10 cellular contexts compared by ENCODE assay signal in the genomic region with DNA sequence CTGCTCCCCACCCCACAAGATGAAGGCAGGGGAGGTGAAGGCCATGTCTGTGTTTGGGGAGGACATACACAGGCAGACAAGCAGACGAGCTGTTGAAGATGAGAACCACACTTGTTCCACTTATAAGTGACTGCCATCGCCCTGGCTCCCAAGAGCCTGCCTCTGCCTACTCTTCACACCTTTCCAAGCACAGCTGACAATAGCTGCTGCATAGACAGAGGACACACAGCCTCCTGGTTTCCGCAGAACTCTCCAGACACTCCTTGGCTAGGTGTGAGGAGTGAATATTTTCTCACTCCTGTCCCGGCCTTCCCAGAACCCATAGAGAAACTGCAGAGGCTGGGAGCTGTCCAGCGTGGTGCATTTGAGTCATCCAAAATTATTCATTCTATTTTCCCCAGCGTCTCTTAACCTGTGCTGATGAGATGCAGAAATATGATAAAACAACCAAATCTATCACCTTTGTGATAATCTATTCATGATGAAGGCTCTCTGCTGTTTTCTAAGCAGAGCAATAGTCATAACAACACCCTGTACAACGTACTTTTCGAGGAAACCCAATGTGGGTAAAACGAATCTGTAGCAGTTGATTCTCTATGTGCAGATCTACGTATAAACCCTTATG. TPM values are rescaled to one million over a fixed set of nuclear protein-coding genes. Genes with fewer than 3 reads are reported as not detected.
A peak's percentile ranks its signal among the peaks of the same experiment; 100 is the strongest.
DNase-seq lines count a peak whose midpoint lies in the region; ATAC-seq and TF ChIP-seq lines count a peak whose summit lies in the region.
"Had no signal": no experiment of that assay in that cellular context is flagged by ENCODE, and none has a peak within 500 bp of the region (broad histone marks: within the 10 kb centered on the region; RNA-seq: fewer than 3 reads in every experiment).

No MANE protein-coding gene starts in this region.

- H3K4me3 Mint-ChIP-seq in activated CD4-positive, alpha-beta T cell treated with anti-CD3 and anti-CD28 coated beads for 36 hours = no peak overlapping the region
- no peak overlapping the region for H3K4me3 Mint-ChIP-seq in activated CD4-positive, alpha-beta T cell treated with anti-CD3 and anti-CD28 coated beads, Interleukin-2, amount 10 ng/mL, durations not matched to agents 7 days and 5 days

- H3K27me3 Mint-ChIP-seq in activated CD4-positive, alpha-beta T cell treated with anti-CD3 and anti-CD28 coated beads for 36 hours = no peaks in the 10 kb centered on the region
- no peaks in the 10 kb centered on the region for H3K27me3 Mint-ChIP-seq in activated CD4-positive, alpha-beta T cell treated with anti-CD3 and anti-CD28 coated beads, Interleukin-2, amount 10 ng/mL, durations not matched to agents 7 days and 5 days

- no peak overlapping the region for H3K4me3 ChIP-seq in brain microvascular endothelial cell (ENCODE audit: low read depth, low read length)

- TF ChIP-seq CTCF in brain microvascular endothelial cell (IDR thresholded peaks at IDR 0.05; ENCODE audit: low read depth, low read length, missing control alignments) = peak; percentile 1

- no peaks in the 10 kb centered on the region for H3K9me3 Mint-ChIP-seq in activated CD4-positive, alpha-beta T cell treated with anti-CD3 and anti-CD28 coated beads for 36 hours (ENCODE audit: low read depth)
- no peaks in the 10 kb centered on the region for H3K9me3 Mint-ChIP-seq in activated CD4-positive, alpha-beta T cell treated with anti-CD3 and anti-CD28 coated beads, Interleukin-2, amount 10 ng/mL, durations not matched to agents 7 days and 5 days

- H3K27ac Mint-ChIP-seq in activated CD4-positive, alpha-beta T cell treated with anti-CD3 and anti-CD28 coated beads for 36 hours = peak overlapping the region; percentile 66
- no peak overlapping the region for H3K27ac Mint-ChIP-seq in activated CD4-positive, alpha-beta T cell treated with anti-CD3 and anti-CD28 coated beads, Interleukin-2, amount 10 ng/mL, durations not matched to agents 7 days and 5 days

- POLR2A ChIA-PET in activated CD4-positive, alpha-beta T cell treated with anti-CD3 and anti-CD28 coated beads for 36 hours (lab: Charles Lee) = interaction anchor here (1.4 kb wide), 1 partner anchor 22 kb away, joined by 4 read pairs; no protein-coding TSS in a partner anchor
- POLR2A ChIA-PET in activated CD4-positive, alpha-beta T cell treated with anti-CD3 and anti-CD28 coated beads, Interleukin-2, amount 10 ng/mL, durations not matched to agents 7 days and 5 days (lab: Charles Lee) = no interaction called here

- CTCF ChIA-PET in activated CD4-positive, alpha-beta T cell treated with anti-CD3 and anti-CD28 coated beads for 36 hours (lab: Charles Lee) = interaction anchor here (0.8 to 2.7 kb wide), 3 partner anchors 15 to 213 kb away, joined by 3 to 15 read pairs (median 11); no protein-coding TSS in a partner anchor
- CTCF ChIA-PET in activated CD4-positive, alpha-beta T cell treated with anti-CD3 and anti-CD28 coated beads, Interleukin-2, amount 10 ng/mL, durations not matched to agents 7 days and 5 days (lab: Charles Lee) = interaction anchor here (1.0 to 1.7 kb wide), 5 partner anchors 10 to 213 kb away, joined by 3 to 6 read pairs (median 4); no protein-coding TSS in a partner anchor

- H3K27me3 ChIP-seq in brain microvascular endothelial cell (replicated peaks) = no peaks in the 10 kb centered on the region

- in situ Hi-C loops in brain microvascular endothelial cell (cut with HindIII; ENCODE audit: low pct_ligation_motif_present, low sequenced_read_pairs) = no loop called here

- peaks cover 7% of the 10 kb centered on the region for H3K36me3 ChIP-seq in brain microvascular endothelial cell (replicated peaks)

- no peak overlapping the region for H3K27ac ChIP-seq in brain microvascular endothelial cell

- peaks cover 31% of the 10 kb centered on the region for H3K36me3 Mint-ChIP-seq in activated CD4-positive, alpha-beta T cell treated with anti-CD3 and anti-CD28 coated beads for 36 hours (ENCODE audit: low read depth)
- H3K36me3 Mint-ChIP-seq in activated CD4-positive, alpha-beta T cell treated with anti-CD3 and anti-CD28 coated beads, Interleukin-2, amount 10 ng/mL, durations not matched to agents 7 days and 5 days (ENCODE audit: low read depth) = peaks cover 17% of the 10 kb centered on the region

- intact Hi-C loops in activated CD4-positive, alpha-beta T cell treated with anti-CD3 and anti-CD28 coated beads for 36 hours (cut with DNase I, micrococcal nuclease) = loop anchor here (2.0 to 5.0 kb wide), 2 partner anchors 17 to 47 kb away; no protein-coding TSS in a partner anchor

- peaks cover 68% of the 10 kb centered on the region for H3K4me1 Mint-ChIP-seq in activated CD4-positive, alpha-beta T cell treated with anti-CD3 and anti-CD28 coated beads for 36 hours
- peaks cover 56% of the 10 kb centered on the region for H3K4me1 Mint-ChIP-seq in activated CD4-positive, alpha-beta T cell treated with anti-CD3 and anti-CD28 coated beads, Interleukin-2, amount 10 ng/mL, durations not matched to agents 7 days and 5 days

- DNase-seq in activated CD4-positive, alpha-beta T cell treated with anti-CD3 and anti-CD28 coated beads for 36 hours = no peak
- no peak for DNase-seq in activated CD4-positive, alpha-beta T cell treated with anti-CD3 and anti-CD28 coated beads, Interleukin-2, amount 10 ng/mL, durations not matched to agents 7 days and 5 days
- DNase-seq in brain microvascular endothelial cell = no peak
- peak; percentile 63 for DNase-seq in iris pigment epithelial cell (ENCODE audit: low read depth)
- DNase-seq in stimulated activated naive CD8-positive, alpha-beta T cell treated with anti-CD3 and anti-CD28 coated beads, Interleukin-15, Interleukin-2, amounts not matched to agents 100 U/mL and 50 U/mL, for 24 hours = no peak
- no peak for DNase-seq in mucosa of gallbladder (ENCODE audit: low spot score)
- DNase-seq in GM19240 (ENCODE audit: insufficient read length, low spot score) = no peak
- DNase-seq: NCI-H1105 had no signal

- peak; percentile 40 for ATAC-seq in activated CD4-positive, alpha-beta T cell treated with anti-CD3 and anti-CD28 coated beads for 36 hours
- ATAC-seq in stimulated activated naive CD8-positive, alpha-beta T cell treated with anti-CD3 and anti-CD28 coated beads, Interleukin-15, Interleukin-2, amounts not matched to agents 100 U/mL and 50 U/mL, for 24 hours = peak; percentile 34
- no peak for ATAC-seq in HG02981 (IDR thresholded peaks at IDR 0.05; ENCODE audit: unreplicated experiment)
- ATAC-seq: Panc1 had no signal

RNA-seq across cellular contexts. Expression of gene KLF9, which starts 24.7 kb away (rescaled TPM):
- total RNA-seq in activated CD4-positive, alpha-beta T cell treated with anti-CD3 and anti-CD28 coated beads for 36 hours = 10 to 100 TPM; 20.2 to 22.3 TPM
- 10 to 100 TPM; 11.3 to 12.8 TPM for total RNA-seq in activated CD4-positive, alpha-beta T cell treated with anti-CD3 and anti-CD28 coated beads, Interleukin-2, amount 10 ng/mL, durations not matched to agents 7 days and 5 days
- 40.9 TPM for total RNA-seq in mucosa of gallbladder
